ENCODE assay signal across 1 cellular context in the genomic region with DNA sequence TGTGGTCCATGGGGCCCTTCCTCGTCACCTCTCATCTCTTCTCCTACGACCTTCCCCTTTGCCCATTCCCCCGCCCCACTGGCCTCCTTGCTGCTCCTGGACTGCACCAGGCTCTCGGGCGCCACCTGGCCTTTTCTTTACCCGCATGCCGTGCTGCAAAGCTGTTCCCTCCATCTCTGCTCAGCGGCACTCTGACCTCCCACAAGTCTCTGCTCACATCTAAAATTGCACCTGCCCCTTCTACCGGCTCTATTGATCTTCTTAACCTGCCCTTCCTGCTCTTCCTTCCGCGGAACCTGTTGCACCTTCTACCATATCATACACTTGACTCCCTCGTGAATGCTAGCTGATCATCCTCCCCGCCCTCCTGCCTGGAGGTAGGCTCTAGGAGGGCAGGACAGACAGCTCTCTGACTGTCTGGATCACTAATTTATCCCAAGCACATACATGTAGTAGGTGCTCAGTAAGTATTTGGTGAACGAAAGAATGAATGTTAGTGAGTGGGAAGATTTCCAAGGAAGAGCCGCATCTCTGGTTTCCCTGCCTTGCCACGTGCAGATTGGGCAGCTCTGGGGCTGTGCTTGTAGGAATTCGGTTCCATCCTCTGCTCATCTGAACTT.
TF ChIP-seq lines count a peak whose summit lies in the region.

No MANE protein-coding gene starts in this region.

TF ChIP-seq in GM12878, 131 proteins besides CTCF, POLR2A, EP300 and RAD21:
- TF ChIP-seq, protein P1, sequence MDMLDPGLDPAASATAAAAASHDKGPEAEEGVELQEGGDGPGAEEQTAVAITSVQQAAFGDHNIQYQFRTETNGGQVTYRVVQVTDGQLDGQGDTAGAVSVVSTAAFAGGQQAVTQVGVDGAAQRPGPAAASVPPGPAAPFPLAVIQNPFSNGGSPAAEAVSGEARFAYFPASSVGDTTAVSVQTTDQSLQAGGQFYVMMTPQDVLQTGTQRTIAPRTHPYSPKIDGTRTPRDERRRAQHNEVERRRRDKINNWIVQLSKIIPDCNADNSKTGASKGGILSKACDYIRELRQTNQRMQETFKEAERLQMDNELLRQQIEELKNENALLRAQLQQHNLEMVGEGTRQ (IDR thresholded peaks at IDR 0.05; ENCODE audit: borderline replicate concordance, low read depth, low read length), result no peak
- no peak for TF ChIP-seq BRCA1 (IDR thresholded peaks at IDR 0.05; ENCODE audit: low read depth, low read length)
- no peak for TF ChIP-seq POLR2AphosphoS5 (IDR thresholded peaks at IDR 0.05; ENCODE audit: low read length)
- TF ChIP-seq, protein P2, sequence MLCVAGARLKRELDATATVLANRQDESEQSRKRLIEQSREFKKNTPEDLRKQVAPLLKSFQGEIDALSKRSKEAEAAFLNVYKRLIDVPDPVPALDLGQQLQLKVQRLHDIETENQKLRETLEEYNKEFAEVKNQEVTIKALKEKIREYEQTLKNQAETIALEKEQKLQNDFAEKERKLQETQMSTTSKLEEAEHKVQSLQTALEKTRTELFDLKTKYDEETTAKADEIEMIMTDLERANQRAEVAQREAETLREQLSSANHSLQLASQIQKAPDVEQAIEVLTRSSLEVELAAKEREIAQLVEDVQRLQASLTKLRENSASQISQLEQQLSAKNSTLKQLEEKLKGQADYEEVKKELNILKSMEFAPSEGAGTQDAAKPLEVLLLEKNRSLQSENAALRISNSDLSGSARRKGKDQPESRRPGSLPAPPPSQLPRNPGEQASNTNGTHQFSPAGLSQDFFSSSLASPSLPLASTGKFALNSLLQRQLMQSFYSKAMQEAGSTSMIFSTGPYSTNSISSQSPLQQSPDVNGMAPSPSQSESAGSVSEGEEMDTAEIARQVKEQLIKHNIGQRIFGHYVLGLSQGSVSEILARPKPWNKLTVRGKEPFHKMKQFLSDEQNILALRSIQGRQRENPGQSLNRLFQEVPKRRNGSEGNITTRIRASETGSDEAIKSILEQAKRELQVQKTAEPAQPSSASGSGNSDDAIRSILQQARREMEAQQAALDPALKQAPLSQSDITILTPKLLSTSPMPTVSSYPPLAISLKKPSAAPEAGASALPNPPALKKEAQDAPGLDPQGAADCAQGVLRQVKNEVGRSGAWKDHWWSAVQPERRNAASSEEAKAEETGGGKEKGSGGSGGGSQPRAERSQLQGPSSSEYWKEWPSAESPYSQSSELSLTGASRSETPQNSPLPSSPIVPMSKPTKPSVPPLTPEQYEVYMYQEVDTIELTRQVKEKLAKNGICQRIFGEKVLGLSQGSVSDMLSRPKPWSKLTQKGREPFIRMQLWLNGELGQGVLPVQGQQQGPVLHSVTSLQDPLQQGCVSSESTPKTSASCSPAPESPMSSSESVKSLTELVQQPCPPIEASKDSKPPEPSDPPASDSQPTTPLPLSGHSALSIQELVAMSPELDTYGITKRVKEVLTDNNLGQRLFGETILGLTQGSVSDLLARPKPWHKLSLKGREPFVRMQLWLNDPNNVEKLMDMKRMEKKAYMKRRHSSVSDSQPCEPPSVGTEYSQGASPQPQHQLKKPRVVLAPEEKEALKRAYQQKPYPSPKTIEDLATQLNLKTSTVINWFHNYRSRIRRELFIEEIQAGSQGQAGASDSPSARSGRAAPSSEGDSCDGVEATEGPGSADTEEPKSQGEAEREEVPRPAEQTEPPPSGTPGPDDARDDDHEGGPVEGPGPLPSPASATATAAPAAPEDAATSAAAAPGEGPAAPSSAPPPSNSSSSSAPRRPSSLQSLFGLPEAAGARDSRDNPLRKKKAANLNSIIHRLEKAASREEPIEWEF (IDR thresholded peaks at IDR 0.05; ENCODE audit: insufficient replicate concordance, low read depth, low read length), result no peak
- no peak for TF ChIP-seq ESRRA (IDR thresholded peaks at IDR 0.05; ENCODE audit: low read length)
- no peak for TF ChIP-seq FOXK2 (IDR thresholded peaks at IDR 0.05)
- TF ChIP-seq HCFC1 (IDR thresholded peaks at IDR 0.05; ENCODE audit: low read length), result no peak
- TF ChIP-seq DPF2 (IDR thresholded peaks at IDR 0.05), result no peak
- TF ChIP-seq NR2C2 (IDR thresholded peaks at IDR 0.05; ENCODE audit: borderline replicate concordance, control insufficient read depth, insufficient read length, low read depth), result no peak
- TF ChIP-seq GABPA (IDR thresholded peaks at IDR 0.05; ENCODE audit: low read depth), result no peak
- TF ChIP-seq STAT3 (IDR thresholded peaks at IDR 0.05; ENCODE audit: low read depth, low read length), result no peak
- TF ChIP-seq, protein P3, sequence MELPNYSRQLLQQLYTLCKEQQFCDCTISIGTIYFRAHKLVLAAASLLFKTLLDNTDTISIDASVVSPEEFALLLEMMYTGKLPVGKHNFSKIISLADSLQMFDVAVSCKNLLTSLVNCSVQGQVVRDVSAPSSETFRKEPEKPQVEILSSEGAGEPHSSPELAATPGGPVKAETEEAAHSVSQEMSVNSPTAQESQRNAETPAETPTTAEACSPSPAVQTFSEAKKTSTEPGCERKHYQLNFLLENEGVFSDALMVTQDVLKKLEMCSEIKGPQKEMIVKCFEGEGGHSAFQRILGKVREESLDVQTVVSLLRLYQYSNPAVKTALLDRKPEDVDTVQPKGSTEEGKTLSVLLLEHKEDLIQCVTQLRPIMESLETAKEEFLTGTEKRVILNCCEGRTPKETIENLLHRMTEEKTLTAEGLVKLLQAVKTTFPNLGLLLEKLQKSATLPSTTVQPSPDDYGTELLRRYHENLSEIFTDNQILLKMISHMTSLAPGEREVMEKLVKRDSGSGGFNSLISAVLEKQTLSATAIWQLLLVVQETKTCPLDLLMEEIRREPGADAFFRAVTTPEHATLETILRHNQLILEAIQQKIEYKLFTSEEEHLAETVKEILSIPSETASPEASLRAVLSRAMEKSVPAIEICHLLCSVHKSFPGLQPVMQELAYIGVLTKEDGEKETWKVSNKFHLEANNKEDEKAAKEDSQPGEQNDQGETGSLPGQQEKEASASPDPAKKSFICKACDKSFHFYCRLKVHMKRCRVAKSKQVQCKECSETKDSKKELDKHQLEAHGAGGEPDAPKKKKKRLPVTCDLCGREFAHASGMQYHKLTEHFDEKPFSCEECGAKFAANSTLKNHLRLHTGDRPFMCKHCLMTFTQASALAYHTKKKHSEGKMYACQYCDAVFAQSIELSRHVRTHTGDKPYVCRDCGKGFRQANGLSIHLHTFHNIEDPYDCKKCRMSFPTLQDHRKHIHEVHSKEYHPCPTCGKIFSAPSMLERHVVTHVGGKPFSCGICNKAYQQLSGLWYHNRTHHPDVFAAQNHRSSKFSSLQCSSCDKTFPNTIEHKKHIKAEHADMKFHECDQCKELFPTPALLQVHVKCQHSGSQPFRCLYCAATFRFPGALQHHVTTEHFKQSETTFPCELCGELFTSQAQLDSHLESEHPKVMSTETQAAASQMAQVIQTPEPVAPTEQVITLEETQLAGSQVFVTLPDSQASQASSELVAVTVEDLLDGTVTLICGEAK (IDR thresholded peaks at IDR 0.05; ENCODE audit: borderline replicate concordance), result no peak
- no peak for TF ChIP-seq RBBP5 (conservative IDR thresholded peaks at IDR 0.05)
